ENCODE assay signal across 24 cellular contexts in genomic region chr11:69646493-69647201, GRCh38. TPM values are rescaled to one million over a fixed set of nuclear protein-coding genes. Genes with fewer than 3 reads are reported as not detected.
A peak's percentile ranks its signal among the peaks of the same experiment; 100 is the strongest.
DNase-seq lines count a peak whose midpoint lies in the region; ATAC-seq and TF ChIP-seq lines count a peak whose summit lies in the region.
"Had no signal": no experiment of that assay in that cellular context is flagged by ENCODE, and none has a peak within 500 bp of the region (broad histone marks: within the 10 kb centered on the region; RNA-seq: fewer than 3 reads in every experiment).

No MANE protein-coding gene starts in this region.

- H3K27me3 ChIP-seq in left ventricle myocardium inferior (ENCODE audit: low read depth), result no peaks in the 10 kb centered on the region
- H3K27me3 ChIP-seq in right lobe of liver, result no peaks in the 10 kb centered on the region
- H3K27me3 ChIP-seq: foreskin keratinocyte had no signal

- DNase-seq in left ventricle myocardium inferior (no peak), Right ventricle myocardium inferior (ENCODE audit: missing footprints) (no peak), SK-N-MC (ENCODE audit: low read depth, low spot score) (no peak), right lobe of liver (peak; percentile 25 to 53 (median 51)), NAMALWA (ENCODE audit: low spot score) (no peak), NCI-H226 (no peak)
- no peak for DNase-seq in stimulated activated naive B cell treated with anti-CD40 and anti-IgM and Interleukin-4, amounts not matched to agents 10 μg/mL and 1 μg/mL and 100 μg/mL, for 72 hours
- DNase-seq: ACHN; activated CD4-positive, CD25-positive, alpha-beta regulatory T cell; amygdala; lower lobe of right lung; naive thymus-derived CD8-positive, alpha-beta T cell; NCI-H1092; NCI-H2107; NCI-H526 treated with DMSO at 0.1 percent for 48 hours; OCI-M1; stimulated activated CD4-positive, alpha-beta T cell treated with anti-CD3 and anti-CD28 coated beads, Interleukin-2, amount 100 ng/mL, for 24 hours had no signal

- H3K4me3 ChIP-seq in left ventricle myocardium inferior (no peak overlapping the region), SK-N-MC (peak overlapping the region; percentile 99), right lobe of liver (no peak overlapping the region)
- H3K4me3 ChIP-seq: lower lobe of right lung had no signal

- peaks cover 7 to 14% of the 10 kb centered on the region in 2 donors for H3K4me1 Mint-ChIP-seq in stimulated activated naive B cell treated with anti-CD40 and anti-IgM and Interleukin-4, amounts not matched to agents 10 μg/mL and 1 μg/mL and 100 μg/mL, for 72 hours

- peaks cover 60% of the 10 kb centered on the region for H3K36me3 ChIP-seq in left ventricle myocardium inferior
- peaks cover 95% of the 10 kb centered on the region for H3K36me3 ChIP-seq in SK-N-MC (ENCODE audit: insufficient read depth, low read length)
- peaks cover 0 to 52% (median 13%) of the 10 kb centered on the region in 4 donors for H3K36me3 ChIP-seq in right lobe of liver

- H3K9me3 Mint-ChIP-seq in stimulated activated naive B cell treated with anti-CD40 and anti-IgM and Interleukin-4, amounts not matched to agents 10 μg/mL and 1 μg/mL and 100 μg/mL, for 72 hours, result no peaks in the 10 kb centered on the region
- H3K9me3 Mint-ChIP-seq: IgD-negative memory B cell; naive thymus-derived CD8-positive, alpha-beta T cell had no signal

- H3K27ac ChIP-seq in left ventricle myocardium inferior (replicated peaks) (peak overlapping the region; percentile 99), SK-N-MC (peak overlapping the region; percentile 98), right lobe of liver (no peak overlapping the region)
- H3K27ac ChIP-seq: foreskin keratinocyte, lower lobe of right lung had no signal

- TF ChIP-seq POLR2A in right lobe of liver (IDR thresholded peaks at IDR 0.05), result no peak

- no peak overlapping the region for H3K4me3 Mint-ChIP-seq in stimulated activated naive B cell treated with anti-CD40 and anti-IgM and Interleukin-4, amounts not matched to agents 10 μg/mL and 1 μg/mL and 100 μg/mL, for 72 hours

- no peaks in the 10 kb centered on the region for H3K27me3 Mint-ChIP-seq in stimulated activated naive B cell treated with anti-CD40 and anti-IgM and Interleukin-4, amounts not matched to agents 10 μg/mL and 1 μg/mL and 100 μg/mL, for 72 hours
- H3K27me3 Mint-ChIP-seq: IgD-negative memory B cell; naive thymus-derived CD8-positive, alpha-beta T cell had no signal

- TF ChIP-seq CTCF in left ventricle myocardium inferior (IDR thresholded peaks at IDR 0.05; ENCODE audit: borderline replicate concordance) (no peak), right lobe of liver (IDR thresholded peaks at IDR 0.05) (no peak)

- H3K4me1 ChIP-seq in left ventricle myocardium inferior, result peaks cover 97% of the 10 kb centered on the region
- peaks cover 0 to 14% (median 7%) of the 10 kb centered on the region in 4 donors for H3K4me1 ChIP-seq in right lobe of liver
- H3K4me1 ChIP-seq: foreskin keratinocyte had no signal

- H3K36me3 Mint-ChIP-seq in stimulated activated naive B cell treated with anti-CD40 and anti-IgM and Interleukin-4, amounts not matched to agents 10 μg/mL and 1 μg/mL and 100 μg/mL, for 72 hours, result peaks cover 12 to 24% of the 10 kb centered on the region in 2 donors
- H3K36me3 Mint-ChIP-seq: naive thymus-derived CD8-positive, alpha-beta T cell had no signal

- peak overlapping the region; percentile 62 for H3K27ac Mint-ChIP-seq in stimulated activated naive B cell treated with anti-CD40 and anti-IgM and Interleukin-4, amounts not matched to agents 10 μg/mL and 1 μg/mL and 100 μg/mL, for 72 hours
- H3K27ac Mint-ChIP-seq: IgD-negative memory B cell; naive thymus-derived CD8-positive, alpha-beta T cell had no signal

- ATAC-seq in Right ventricle myocardium inferior, result no peak
- ATAC-seq in right lobe of liver, result peak in 1 of 4 donors; percentile 5
- no peak for ATAC-seq in stimulated activated naive B cell treated with anti-CD40 and anti-IgM and Interleukin-4, amounts not matched to agents 10 μg/mL and 1 μg/mL and 100 μg/mL, for 72 hours (replicated peaks)
- ATAC-seq in HG03457 (IDR thresholded peaks at IDR 0.05; ENCODE audit: unreplicated experiment), result no peak
- ATAC-seq: foreskin keratinocyte; lower lobe of right lung; naive thymus-derived CD8-positive, alpha-beta T cell had no signal

- H3K9ac ChIP-seq in SK-N-MC (ENCODE audit: insufficient read length), result peak overlapping the region; percentile 99

- 85% methylated on average over 11 of the region's 26 CpGs for WGBS in right lobe of liver (ENCODE audit: insufficient coverage, low coverage, low lambda C conversion rate, missing lambda C conversion rate)

- intact Hi-C loops in left ventricle myocardium inferior (cut with micrococcal nuclease), result loop anchor here (5.0 kb wide), 1 partner anchor 544 kb away; no protein-coding TSS in a partner anchor
- intact Hi-C loops in Right ventricle myocardium inferior (cut with DNase I), result no loop called here
- intact Hi-C loops in right lobe of liver (cut with DNase I), result loop anchor here in 1 of 2 donors (5.0 kb wide), 2 partner anchors 354 to 544 kb away; partner anchors contain the start of gene MYEOV

- no peaks in the 10 kb centered on the region for H3K9me3 ChIP-seq in left ventricle myocardium inferior (replicated peaks)
- H3K9me3 ChIP-seq in SK-N-MC (ENCODE audit: low read depth, low read length), result no peaks in the 10 kb centered on the region
- H3K9me3 ChIP-seq in right lobe of liver, result no peaks in the 10 kb centered on the region
- H3K9me3 ChIP-seq: lower lobe of right lung had no signal

RNA-seq across cellular contexts. Expression of gene CCND1, which starts 5.7 kb away (rescaled TPM):
- total RNA-seq in left ventricle myocardium inferior (160 TPM), Right ventricle myocardium inferior (145 TPM), right lobe of liver (100 to 1,000 TPM in 3 of 6 experiments, 10 to 100 TPM in 3; 67.0 to 283 (median 94.1) TPM)

RNA-seq across cellular contexts. Expression of gene LTO1, which starts 28.5 kb away (rescaled TPM):
- total RNA-seq in left ventricle myocardium inferior, result 8.9 TPM
- total RNA-seq in Right ventricle myocardium inferior, result 9.2 TPM
- 1 to 10 TPM; 4.1 to 7.9 (median 5.6) TPM for total RNA-seq in right lobe of liver

RNA-seq across cellular contexts. Expression of gene FGF19, which starts 57.2 kb away (rescaled TPM):
- total RNA-seq in left ventricle myocardium inferior (not detected), Right ventricle myocardium inferior (not detected), right lobe of liver (under 1 TPM in 1 of 6 experiments, not detected in 5; 0.18 TPM)
- total RNA-seq: activated CD8-positive, alpha-beta memory T cell treated with anti-CD3 and anti-CD28 coated beads for 36 hours; lower lobe of right lung; naive thymus-derived CD8-positive, alpha-beta T cell; renal cortical epithelial cell; subcutaneous adipose tissue; T-helper 1 cell treated with Interleukin-12 subunit alpha and Interleukin-12 subunit beta and Interleukin-4 antibody, amounts not matched to agents 30 ng/mL and 1 ng/mL, for 36 hours had no signal

Comparison
In these comparisons a context has a peak if more than half of its experiments do, and no peak if none do; other contexts are left out.
1. DNase-seq: peak in right lobe of liver (3 of 3); none in left ventricle myocardium inferior (single experiment), Right ventricle myocardium inferior (single experiment), SK-N-MC (single experiment), stimulated activated naive B cell treated with anti-CD40 and anti-IgM and Interleukin-4, amounts not matched to agents 10 μg/mL and 1 μg/mL and 100 μg/mL, for 72 hours (single experiment), NAMALWA (single experiment) and NCI-H226 (single experiment).
2. H3K27ac ChIP-seq: peak in left ventricle myocardium inferior (single experiment) and SK-N-MC (single experiment); none in right lobe of liver (0 of 3).